Comparison of ENCODE assay signal across 10 cellular contexts in genomic region chr5:39501403-39501802, GRCh38.
DNase-seq lines count a peak whose midpoint lies in the region; ATAC-seq and TF ChIP-seq lines count a peak whose summit lies in the region.
"Had no signal": no experiment of that assay in that cellular context is flagged by ENCODE, and none has a peak within 500 bp of the region (broad histone marks: within the 10 kb centered on the region; RNA-seq: fewer than 3 reads in every experiment).

No MANE protein-coding gene starts in this region.

- H3K36me3 ChIP-seq in heart right ventricle: no peaks in the 10 kb centered on the region
- no peaks in the 10 kb centered on the region for H3K36me3 ChIP-seq in skeletal muscle tissue (ENCODE audit: control insufficient read depth in 3 of 3, insufficient read depth in 3 of 3, low read length in 3 of 3)

- H3K27me3 ChIP-seq in heart right ventricle: no peaks in the 10 kb centered on the region
- no peaks in the 10 kb centered on the region for H3K27me3 ChIP-seq in skeletal muscle tissue (ENCODE audit: control insufficient read depth in 3 of 3, insufficient read depth in 3 of 3, low read length in 3 of 3)

- no peak overlapping the region for H3K27ac Mint-ChIP-seq in stimulated activated naive B cell treated with anti-CD40 and anti-IgM and Interleukin-4, amounts not matched to agents 10 μg/mL and 1 μg/mL and 100 μg/mL, for 72 hours
- no peak overlapping the region for H3K27ac Mint-ChIP-seq in activated T-helper 17 cell treated with anti-CD3 and anti-CD28 coated beads, Interleukin-2, amount 50 U/mL, for 72 hours

- TF ChIP-seq CTCF in WI38 (IDR thresholded peaks at IDR 0.05; ENCODE audit: low read depth, low read length): no peak
- TF ChIP-seq CTCF in heart right ventricle (IDR thresholded peaks at IDR 0.05): no peak

- no peaks in the 10 kb centered on the region for H3K36me3 Mint-ChIP-seq in stimulated activated naive B cell treated with anti-CD40 and anti-IgM and Interleukin-4, amounts not matched to agents 10 μg/mL and 1 μg/mL and 100 μg/mL, for 72 hours
- no peaks in the 10 kb centered on the region for H3K36me3 Mint-ChIP-seq in activated T-helper 17 cell treated with anti-CD3 and anti-CD28 coated beads, Interleukin-2, amount 50 U/mL, for 72 hours (ENCODE audit: low read depth)

- ATAC-seq in heart right ventricle: peak; percentile 59 to 80 (median 74)
- no peak for ATAC-seq in HG03439 (IDR thresholded peaks at IDR 0.05; ENCODE audit: unreplicated experiment)
- ATAC-seq in stimulated activated naive B cell treated with anti-CD40 and anti-IgM and Interleukin-4, amounts not matched to agents 10 μg/mL and 1 μg/mL and 100 μg/mL, for 72 hours (replicated peaks): no peak
- ATAC-seq in GM21737 (IDR thresholded peaks at IDR 0.05; ENCODE audit: unreplicated experiment): no peak
- ATAC-seq in activated T-helper 17 cell treated with anti-CD3 and anti-CD28 coated beads, Interleukin-2, amount 50 U/mL, for 72 hours (replicated peaks): no peak
- ATAC-seq: GM12878 had no signal

- H3K9me3 ChIP-seq in heart right ventricle (no peaks in the 10 kb centered on the region), skeletal muscle tissue (ENCODE audit: control insufficient read depth in 3 of 3, low read length in 3 of 3) (no peaks in the 10 kb centered on the region)

- intact Hi-C loops in heart right ventricle (cut with DNase I): no loop called here

- peak overlapping the region in 7 of 10 donors; percentile 49 to 84 (median 73) for H3K27ac ChIP-seq in heart right ventricle
- peak overlapping the region; percentile 79 for H3K27ac ChIP-seq in skeletal muscle tissue (ENCODE audit: low read depth, low read length)

- H3K9ac ChIP-seq in skeletal muscle tissue (ENCODE audit: low read depth in 1 of 3, low read length in 3 of 3): peak overlapping the region in 1 of 3 donors; percentile 40

- H3K4me3 ChIP-seq in WI38 (ENCODE audit: low read depth, low read length) (peak overlapping the region; percentile 17), heart right ventricle (no peak overlapping the region), skeletal muscle tissue (ENCODE audit: low read length in 3 of 3) (no peak overlapping the region)
- H3K4me3 ChIP-seq: GM12878 had no signal

- peaks cover 14 to 17% of the 10 kb centered on the region in 2 donors for H3K27me3 Mint-ChIP-seq in stimulated activated naive B cell treated with anti-CD40 and anti-IgM and Interleukin-4, amounts not matched to agents 10 μg/mL and 1 μg/mL and 100 μg/mL, for 72 hours
- peaks cover 27% of the 10 kb centered on the region for H3K27me3 Mint-ChIP-seq in activated T-helper 17 cell treated with anti-CD3 and anti-CD28 coated beads, Interleukin-2, amount 50 U/mL, for 72 hours

- peak; percentile 73 for DNase-seq in GM04504 (ENCODE audit: low read depth)
- peak; percentile 40 to 59 for DNase-seq in heart right ventricle
- no peak for DNase-seq in stimulated activated naive B cell treated with anti-CD40 and anti-IgM and Interleukin-4, amounts not matched to agents 10 μg/mL and 1 μg/mL and 100 μg/mL, for 72 hours
- DNase-seq: mammary epithelial cell had no signal

- no peak overlapping the region for H3K4me3 Mint-ChIP-seq in stimulated activated naive B cell treated with anti-CD40 and anti-IgM and Interleukin-4, amounts not matched to agents 10 μg/mL and 1 μg/mL and 100 μg/mL, for 72 hours
- H3K4me3 Mint-ChIP-seq in activated T-helper 17 cell treated with anti-CD3 and anti-CD28 coated beads, Interleukin-2, amount 50 U/mL, for 72 hours: no peak overlapping the region

- peaks cover 0 to 46% (median 24%) of the 10 kb centered on the region in 9 donors for H3K4me1 ChIP-seq in heart right ventricle
- peaks cover 9 to 30% (median 11%) of the 10 kb centered on the region in 3 donors for H3K4me1 ChIP-seq in skeletal muscle tissue (ENCODE audit: control insufficient read depth in 3 of 3, insufficient read depth in 3 of 3, low read length in 3 of 3)

- no peaks in the 10 kb centered on the region for H3K4me1 Mint-ChIP-seq in stimulated activated naive B cell treated with anti-CD40 and anti-IgM and Interleukin-4, amounts not matched to agents 10 μg/mL and 1 μg/mL and 100 μg/mL, for 72 hours
- H3K4me1 Mint-ChIP-seq in activated T-helper 17 cell treated with anti-CD3 and anti-CD28 coated beads, Interleukin-2, amount 50 U/mL, for 72 hours: no peaks in the 10 kb centered on the region

- 69 to 74% methylated on average over 5 of the region's 5 CpGs for WGBS in heart right ventricle, 2 donors

- no peaks in the 10 kb centered on the region for H3K9me3 Mint-ChIP-seq in stimulated activated naive B cell treated with anti-CD40 and anti-IgM and Interleukin-4, amounts not matched to agents 10 μg/mL and 1 μg/mL and 100 μg/mL, for 72 hours
- no peaks in the 10 kb centered on the region for H3K9me3 Mint-ChIP-seq in activated T-helper 17 cell treated with anti-CD3 and anti-CD28 coated beads, Interleukin-2, amount 50 U/mL, for 72 hours

Comparison
In these comparisons a context has a peak if more than half of its experiments do, and no peak if none do; other contexts are left out.
1. ATAC-seq: peak in heart right ventricle (8 of 8); none in HG03439 (single experiment), stimulated activated naive B cell treated with anti-CD40 and anti-IgM and Interleukin-4, amounts not matched to agents 10 μg/mL and 1 μg/mL and 100 μg/mL, for 72 hours (0 of 2), GM21737 (single experiment) and activated T-helper 17 cell treated with anti-CD3 and anti-CD28 coated beads, Interleukin-2, amount 50 U/mL, for 72 hours (single experiment).